In the genomic region with DNA sequence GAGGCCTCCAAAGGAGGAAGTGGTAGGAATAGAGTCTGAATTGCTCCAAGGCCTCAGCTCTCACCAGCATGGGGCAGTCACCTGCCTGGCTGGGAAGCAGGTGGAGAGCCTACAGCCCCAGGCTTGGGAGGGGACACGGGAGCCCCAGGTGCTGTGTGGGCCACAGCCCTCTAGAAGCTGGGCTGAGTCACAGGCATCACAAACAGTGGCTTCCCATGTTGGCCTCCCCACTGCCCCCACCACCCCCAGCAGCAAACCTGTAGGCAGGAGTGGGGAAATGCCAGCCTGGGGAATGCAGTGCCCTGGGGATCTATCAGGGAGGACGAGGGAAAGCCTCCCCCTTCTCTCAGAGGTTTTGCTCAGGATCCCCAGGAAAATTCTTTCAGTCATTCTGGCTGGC, we compare ENCODE assay signal across 16 cellular contexts.
"Had no signal": no experiment of that assay in that cellular context is flagged by ENCODE, and none has a peak within 500 bp of the region (broad histone marks: within the 10 kb centered on the region; RNA-seq: fewer than 3 reads in every experiment).

No MANE protein-coding gene starts in this region.

- H3K27ac Mint-ChIP-seq: activated CD8-positive, alpha-beta T cell treated with anti-CD3 and anti-CD28 coated beads for 36 hours; activated naive CD4-positive, alpha-beta T cell treated with anti-CD3 and anti-CD28 coated beads, Interleukin-2, amount 50 U/mL, for 72 hours; natural killer cell; T-helper 1 cell treated with Interleukin-12 subunit alpha and Interleukin-12 subunit beta and Interleukin-4 antibody, amounts not matched to agents 30 μg/mL and 1 μg/mL, for 36 hours had no signal

- DNase-seq: activated CD4-positive, alpha-beta T cell treated with anti-CD3 and anti-CD28 coated beads for 4 hours; activated CD8-positive, alpha-beta T cell treated with anti-CD3 and anti-CD28 coated beads for 36 hours; activated gamma-delta T cell; activated T-cell treated with anti-CD3 and anti-CD28 coated beads, Interleukin-2, amount 50 U/mL, for 4 hours; erythroblast; natural killer cell; nucleus accumbens; spleen; stomach; testis had no signal

- FAIRE-seq: colon, urothelium cell line had no signal

- H3K36me3 Mint-ChIP-seq: activated naive CD4-positive, alpha-beta T cell treated with anti-CD3 and anti-CD28 coated beads, Interleukin-2, amount 50 U/mL, for 72 hours; natural killer cell had no signal

- H3K27me3 ChIP-seq: gastroesophageal sphincter, testis had no signal

- H3K4me3 Mint-ChIP-seq: activated CD8-positive, alpha-beta T cell treated with anti-CD3 and anti-CD28 coated beads for 36 hours; activated T-cell treated with anti-CD3 and anti-CD28 coated beads, Interleukin-2, amount 50 U/mL, for 4 hours; natural killer cell; T-helper 1 cell treated with Interleukin-12 subunit alpha and Interleukin-12 subunit beta and Interleukin-4 antibody, amounts not matched to agents 30 μg/mL and 1 μg/mL, for 36 hours had no signal

- H3K9me3 ChIP-seq: gastroesophageal sphincter, spleen, stomach, testis had no signal

- H3K27ac ChIP-seq: gastroesophageal sphincter, spleen, stomach, testis had no signal

- ATAC-seq: activated CD8-positive, alpha-beta T cell treated with anti-CD3 and anti-CD28 coated beads for 36 hours; activated naive CD4-positive, alpha-beta T cell treated with anti-CD3 and anti-CD28 coated beads, Interleukin-2, amount 50 U/mL, for 72 hours; activated T-cell treated with anti-CD3 and anti-CD28 coated beads, Interleukin-2, amount 50 U/mL, for 4 hours; gastroesophageal sphincter; left lobe of liver; natural killer cell had no signal

- H3K4me1 ChIP-seq: testis had no signal

- H3K4me3 ChIP-seq: gastroesophageal sphincter, spleen, stomach, testis had no signal

- H3K9me3 Mint-ChIP-seq: activated CD8-positive, alpha-beta T cell treated with anti-CD3 and anti-CD28 coated beads for 36 hours; activated naive CD4-positive, alpha-beta T cell treated with anti-CD3 and anti-CD28 coated beads, Interleukin-2, amount 50 U/mL, for 72 hours; activated T-cell treated with anti-CD3 and anti-CD28 coated beads, Interleukin-2, amount 50 U/mL, for 4 hours; natural killer cell; T-helper 1 cell treated with Interleukin-12 subunit alpha and Interleukin-12 subunit beta and Interleukin-4 antibody, amounts not matched to agents 30 μg/mL and 1 μg/mL, for 36 hours had no signal
